In genomic region chr17:82065193-82065637, GRCh38 we compare ENCODE assay signal across 9 cellular contexts. TPM values are rescaled to one million over a fixed set of nuclear protein-coding genes. Genes with fewer than 3 reads are reported as not detected.
A peak's percentile ranks its signal among the peaks of the same experiment; 100 is the strongest.
DNase-seq lines count a peak whose midpoint lies in the region; FAIRE-seq and TF ChIP-seq lines count a peak whose summit lies in the region.
"Had no signal": no experiment of that assay in that cellular context is flagged by ENCODE, and none has a peak within 500 bp of the region (broad histone marks: within the 10 kb centered on the region; RNA-seq: fewer than 3 reads in every experiment).

No MANE protein-coding gene starts in this region.

- H3K9me1 ChIP-seq in keratinocyte (ENCODE audit: control insufficient read depth, extremely low read depth, insufficient read depth, low read length): no peaks in the 10 kb centered on the region

- DNase-seq in activated gamma-delta T cell (lab: John Stamatoyannopoulos, UW): peak; percentile 37
- no peak for DNase-seq in activated gamma-delta T cell treated with Interleukin-2 at 50 U/mL for 16 hours
- DNase-seq in Jurkat, Clone E6-1 (ENCODE audit: low read depth, low spot score): no peak
- DNase-seq in ascending aorta (ENCODE audit: low spot score in 2 of 2): no peak
- no peak for DNase-seq in keratinocyte (ENCODE audit: low read depth, low spot score)
- DNase-seq in T1000 (lab: John Stamatoyannopoulos, UW): no peak
- DNase-seq in germinal center (ENCODE audit: low spot score): no peak

- H3K79me2 ChIP-seq in keratinocyte (ENCODE audit: control insufficient read depth, insufficient read depth, low read length): peaks cover 20% of the 10 kb centered on the region

- H3K4me3 Mint-ChIP-seq in stimulated activated naive CD8-positive, alpha-beta T cell treated with anti-CD3 and anti-CD28 coated beads, Interleukin-15, Interleukin-2, amounts not matched to agents 100 ng/mL and 50 ng/mL, for 24 hours: peak overlapping the region; percentile 80

- peak overlapping the region; percentile 93 for H3K4me2 ChIP-seq in keratinocyte (ENCODE audit: control insufficient read depth, extremely low read depth, insufficient read depth, low read depth, low read length)

- no peaks in the 10 kb centered on the region for H3K27me3 Mint-ChIP-seq in stimulated activated naive CD8-positive, alpha-beta T cell treated with anti-CD3 and anti-CD28 coated beads, Interleukin-15, Interleukin-2, amounts not matched to agents 100 ng/mL and 50 ng/mL, for 24 hours

- dilution Hi-C loops in keratinocyte (cut with MboI; ENCODE audit: extremely low pct_ligation_motif_present, low sequenced_read_pairs): no loop called here

- peaks cover 9% of the 10 kb centered on the region for H4K20me1 ChIP-seq in keratinocyte (ENCODE audit: control insufficient read depth, extremely low read depth, insufficient read depth, low read length)

- no peak overlapping the region for H3K27ac Mint-ChIP-seq in stimulated activated naive CD8-positive, alpha-beta T cell treated with anti-CD3 and anti-CD28 coated beads, Interleukin-15, Interleukin-2, amounts not matched to agents 100 ng/mL and 50 ng/mL, for 24 hours

- H3K9ac ChIP-seq in keratinocyte (ENCODE audit: control insufficient read depth, extremely low read depth, insufficient read depth, low read length): peak overlapping the region; percentile 83

- peaks cover 16% of the 10 kb centered on the region for H3K4me1 Mint-ChIP-seq in stimulated activated naive CD8-positive, alpha-beta T cell treated with anti-CD3 and anti-CD28 coated beads, Interleukin-15, Interleukin-2, amounts not matched to agents 100 ng/mL and 50 ng/mL, for 24 hours (ENCODE audit: low read depth)

- TF ChIP-seq CTCF in ascending aorta (IDR thresholded peaks at IDR 0.05) (no peak), keratinocyte (optimal IDR thresholded peaks at IDR 0.05 in 1 of 3, IDR thresholded peaks at IDR 0.05 in 1 of 3, conservative IDR thresholded peaks at IDR 0.05 in 1 of 3; ENCODE audit: extremely low read depth in 1 of 3, insufficient read depth in 2 of 3, low read length in 3 of 3) (no peak)

- peak overlapping the region; percentile 92 to 95 for H3K27ac ChIP-seq in ascending aorta
- H3K27ac ChIP-seq in keratinocyte (ENCODE audit: control insufficient read depth, insufficient read depth, low read length): peak overlapping the region; percentile 52

- H3K36me3 ChIP-seq in ascending aorta: peaks cover 31 to 33% of the 10 kb centered on the region in 2 donors
- H3K36me3 ChIP-seq in keratinocyte (ENCODE audit: control insufficient read depth in 2 of 2, extremely low read depth in 1 of 2, insufficient read depth in 2 of 2, low read length in 2 of 2): peaks cover 16 to 17% of the 10 kb centered on the region in 2 experiments

- H3K27me3 ChIP-seq in ascending aorta (no peaks in the 10 kb centered on the region), keratinocyte (ENCODE audit: control insufficient read depth, extremely low read depth, insufficient read depth, low read length) (no peaks in the 10 kb centered on the region)

- H3K4me3 ChIP-seq in Jurkat, Clone E6-1 (ENCODE audit: low read length): peak overlapping the region; percentile 84
- H3K4me3 ChIP-seq in ascending aorta (peak overlapping the region; percentile 87 to 92), keratinocyte (ENCODE audit: control insufficient read depth in 2 of 3, extremely low read depth in 1 of 3, insufficient read depth in 2 of 3, low read depth in 1 of 3, low read length in 3 of 3) (peak overlapping the region; percentile 78 to 84 (median 84))

- FAIRE-seq in keratinocyte (lab: Jason Lieb, UNC): no peak
- FAIRE-seq: islet of Langerhans had no signal

- peaks cover 1% of the 10 kb centered on the region for H3K36me3 Mint-ChIP-seq in stimulated activated naive CD8-positive, alpha-beta T cell treated with anti-CD3 and anti-CD28 coated beads, Interleukin-15, Interleukin-2, amounts not matched to agents 100 ng/mL and 50 ng/mL, for 24 hours (ENCODE audit: low read depth)

- H3K4me1 ChIP-seq in ascending aorta: peaks cover 13 to 18% of the 10 kb centered on the region in 2 donors
- H3K4me1 ChIP-seq in keratinocyte (ENCODE audit: control insufficient read depth, extremely low read depth, insufficient read depth, low read length): peaks cover 13% of the 10 kb centered on the region

- peak overlapping the region; percentile 5 for H2AFZ ChIP-seq in keratinocyte (ENCODE audit: control insufficient read depth, low read length)

- H3K9me3 Mint-ChIP-seq in stimulated activated naive CD8-positive, alpha-beta T cell treated with anti-CD3 and anti-CD28 coated beads, Interleukin-15, Interleukin-2, amounts not matched to agents 100 ng/mL and 50 ng/mL, for 24 hours: no peaks in the 10 kb centered on the region

- intact Hi-C loops in ascending aorta (cut with DNase I): loop anchor here (1.0 to 2.0 kb wide), 2 partner anchors 14 to 33 kb away; partner anchors contain the start of genes FASN, GPS1 and RFNG

- H3K9me3 ChIP-seq in ascending aorta (no peaks in the 10 kb centered on the region), keratinocyte (ENCODE audit: control insufficient read depth, low read depth, low read length) (no peaks in the 10 kb centered on the region)

RNA-seq across cellular contexts. Expression of gene DUS1L, which starts 0.4 kb away (rescaled TPM):
- 228 TPM for polyA plus RNA-seq in Jurkat, Clone E6-1 (2012; ENCODE audit: insufficient read depth, insufficient read length)
- total RNA-seq in ascending aorta: 111 TPM
- polyA plus RNA-seq in keratinocyte: 49.1 to 68.3 TPM (median 52.0 TPM) in 3 replicates
- polyA plus RNA-seq in keratinocyte (2011; ENCODE audit: low read depth): 24.6 TPM
- 50.8 and 74.9 TPM in 2 replicates for polyA plus RNA-seq in keratinocyte (2011; cell fraction: cytosol; rRNA removed)
- polyA plus RNA-seq in keratinocyte (2011; cell fraction: nucleus; rRNA removed): 137 and 163 TPM in 2 replicates
- polyA plus RNA-seq in keratinocyte (2012; ENCODE audit: low replicate concordance): 70.2 and 83.6 TPM in 2 replicates
- polyA minus RNA-seq in keratinocyte: 20.4 to 46.2 TPM (median 22.9 TPM) in 3 replicates
- polyA minus RNA-seq in keratinocyte (2011; cell fraction: cytosol; rRNA and poly(A)+ RNA removed): 52.2 TPM
- 31.5 and 31.8 TPM in 2 replicates for polyA minus RNA-seq in keratinocyte (2011; cell fraction: nucleus; rRNA and poly(A)+ RNA removed)

RNA-seq across cellular contexts. Expression of gene GPS1, which starts 13.5 kb away (rescaled TPM):
- polyA plus RNA-seq in Jurkat, Clone E6-1 (2012; ENCODE audit: insufficient read depth, insufficient read length): 123 TPM
- 42.1 TPM for total RNA-seq in ascending aorta
- polyA plus RNA-seq in keratinocyte: 60.4 to 99.3 TPM (median 81.7 TPM) in 3 replicates
- 45.3 TPM for polyA plus RNA-seq in keratinocyte (2011; ENCODE audit: low read depth)
- 59.9 and 110 TPM in 2 replicates for polyA plus RNA-seq in keratinocyte (2011; cell fraction: cytosol; rRNA removed)
- polyA plus RNA-seq in keratinocyte (2011; cell fraction: nucleus; rRNA removed): 99.2 and 130 TPM in 2 replicates
- polyA plus RNA-seq in keratinocyte (2012; ENCODE audit: low replicate concordance): 61.9 and 91.0 TPM in 2 replicates
- polyA minus RNA-seq in keratinocyte: 85.7 to 144 TPM (median 96.6 TPM) in 3 replicates
- polyA minus RNA-seq in keratinocyte (2011; cell fraction: cytosol; rRNA and poly(A)+ RNA removed): 154 TPM
- polyA minus RNA-seq in keratinocyte (2011; cell fraction: nucleus; rRNA and poly(A)+ RNA removed): 36.0 and 44.9 TPM in 2 replicates

RNA-seq across cellular contexts. Expression of gene RFNG, which starts 13.6 kb away (rescaled TPM):
- 30.1 TPM for polyA plus RNA-seq in Jurkat, Clone E6-1 (2012; ENCODE audit: insufficient read depth, insufficient read length)
- 73.7 TPM for total RNA-seq in ascending aorta
- 10.2 to 25.3 TPM (median 13.6 TPM) in 3 replicates for polyA plus RNA-seq in keratinocyte
- polyA plus RNA-seq in keratinocyte (2011; ENCODE audit: low read depth): 10.9 TPM
- 5.5 and 14.9 TPM in 2 replicates for polyA plus RNA-seq in keratinocyte (2011; cell fraction: cytosol; rRNA removed)
- 54.3 and 78.8 TPM in 2 replicates for polyA plus RNA-seq in keratinocyte (2011; cell fraction: nucleus; rRNA removed)
- polyA plus RNA-seq in keratinocyte (2012; ENCODE audit: low replicate concordance): 23.8 and 42.0 TPM in 2 replicates
- 5.4 to 31.0 TPM (median 8.0 TPM) in 3 replicates for polyA minus RNA-seq in keratinocyte
- polyA minus RNA-seq in keratinocyte (2011; cell fraction: cytosol; rRNA and poly(A)+ RNA removed): 21.1 TPM
- 18.7 and 21.1 TPM in 2 replicates for polyA minus RNA-seq in keratinocyte (2011; cell fraction: nucleus; rRNA and poly(A)+ RNA removed)

RNA-seq across cellular contexts. Expression of gene DCXR, which starts 27.7 kb away (rescaled TPM):
- 207 TPM for polyA plus RNA-seq in Jurkat, Clone E6-1 (2012; ENCODE audit: insufficient read depth, insufficient read length)
- total RNA-seq in ascending aorta: 160 TPM
- 45.4 to 73.6 TPM (median 64.0 TPM) in 3 replicates for polyA plus RNA-seq in keratinocyte
- 10.2 TPM for polyA plus RNA-seq in keratinocyte (2011; ENCODE audit: low read depth)
- 59.0 and 103 TPM in 2 replicates for polyA plus RNA-seq in keratinocyte (2011; cell fraction: cytosol; rRNA removed)
- polyA plus RNA-seq in keratinocyte (2011; cell fraction: nucleus; rRNA removed): 51.5 and 77.5 TPM in 2 replicates
- 62.1 and 118 TPM in 2 replicates for polyA plus RNA-seq in keratinocyte (2012; ENCODE audit: low replicate concordance)
- polyA minus RNA-seq in keratinocyte: 39.1 to 83.3 TPM (median 62.9 TPM) in 3 replicates
- 41.8 TPM for polyA minus RNA-seq in keratinocyte (2011; cell fraction: cytosol; rRNA and poly(A)+ RNA removed)
- polyA minus RNA-seq in keratinocyte (2011; cell fraction: nucleus; rRNA and poly(A)+ RNA removed): 12.2 and 13.9 TPM in 2 replicates

RNA-seq across cellular contexts. Expression of gene FASN, which starts 32.8 kb away (rescaled TPM):
- 37.8 TPM for polyA plus RNA-seq in Jurkat, Clone E6-1 (2012; ENCODE audit: insufficient read depth, insufficient read length)
- 90.9 TPM for total RNA-seq in ascending aorta
- 44.7 to 137 TPM (median 55.7 TPM) in 3 replicates for polyA plus RNA-seq in keratinocyte
- 54.4 TPM for polyA plus RNA-seq in keratinocyte (2011; ENCODE audit: low read depth)
- polyA plus RNA-seq in keratinocyte (2011; cell fraction: cytosol; rRNA removed): 40.9 and 142 TPM in 2 replicates
- 190 and 294 TPM in 2 replicates for polyA plus RNA-seq in keratinocyte (2011; cell fraction: nucleus; rRNA removed)
- 53.9 and 385 TPM in 2 replicates for polyA plus RNA-seq in keratinocyte (2012; ENCODE audit: low replicate concordance)
- 134 to 602 TPM (median 159 TPM) in 3 replicates for polyA minus RNA-seq in keratinocyte
- polyA minus RNA-seq in keratinocyte (2011; cell fraction: cytosol; rRNA and poly(A)+ RNA removed): 642 TPM
- 467 and 561 TPM in 2 replicates for polyA minus RNA-seq in keratinocyte (2011; cell fraction: nucleus; rRNA and poly(A)+ RNA removed)
